In genomic region chr3:194574639-194575483, GRCh38 we compare ENCODE assay signal across 13 cellular contexts. TPM values are rescaled to one million over a fixed set of nuclear protein-coding genes. Genes with fewer than 3 reads are reported as not detected.
DNase-seq lines count a peak whose midpoint lies in the region; ATAC-seq and TF ChIP-seq lines count a peak whose summit lies in the region.
"Had no signal": no experiment of that assay in that cellular context is flagged by ENCODE, and none has a peak within 500 bp of the region (broad histone marks: within the 10 kb centered on the region; RNA-seq: fewer than 3 reads in every experiment).

No MANE protein-coding gene starts in this region.

- H3K36me3 ChIP-seq in cardiac muscle cell = no peaks in the 10 kb centered on the region
- H3K36me3 ChIP-seq: esophagus muscularis mucosa, SJSA1 had no signal

- no peaks in the 10 kb centered on the region for H3K9me3 ChIP-seq in cardiac muscle cell (ENCODE audit: low read depth)
- H3K9me3 ChIP-seq: esophagus muscularis mucosa, SJSA1 had no signal

- intact Hi-C loops in left ventricle myocardium superior (cut with micrococcal nuclease) (no loop called here), left cardiac atrium (cut with DNase I) (loop anchor here in 1 of 2 donors (5.0 kb wide), 1 partner anchor 48 kb away; no protein-coding TSS in a partner anchor)

- H3K27me3 ChIP-seq in cardiac muscle cell = no peaks in the 10 kb centered on the region
- H3K27me3 ChIP-seq: SJSA1 had no signal

- peak; percentile 35 for TF ChIP-seq CTCF in cardiac muscle cell (IDR thresholded peaks at IDR 0.05; ENCODE audit: low read depth, low read length)

- H3K27ac ChIP-seq in cardiac muscle cell = peak overlapping the region; percentile 41
- H3K27ac ChIP-seq: SJSA1 had no signal

- ATAC-seq in left ventricle myocardium superior = no peak
- peak in 1 of 2 donors; percentile 16 for ATAC-seq in left cardiac atrium
- no peak for ATAC-seq in GM18520 (IDR thresholded peaks at IDR 0.05; ENCODE audit: unreplicated experiment)

- H3K4me1 ChIP-seq in cardiac muscle cell (ENCODE audit: low read depth) = peaks cover 36% of the 10 kb centered on the region

- no peak overlapping the region for H3K4me3 ChIP-seq in cardiac muscle cell
- H3K4me3 ChIP-seq: esophagus muscularis mucosa, SJSA1 had no signal

- DNase-seq in cardiac muscle cell (ENCODE audit: low read depth in 1 of 2, low spot score in 1 of 2) (peak in 1 of 2 donors; percentile 72), left ventricle myocardium superior (no peak), amniotic epithelial cell (ENCODE audit: low read depth) (peak; percentile 74), left cardiac atrium (peak; percentile 49), midbrain (lab: John Stamatoyannopoulos, UW) (no peak), NCI-H748 treated with DMSO at 0.1 percent for 48 hours (lab: John Stamatoyannopoulos, UW) (no peak)
- DNase-seq in activated CD4-positive, CD25-positive, alpha-beta regulatory T cell (lab: John Stamatoyannopoulos, UW) = no peak
- DNase-seq: activated CD4-positive, alpha-beta T cell treated with anti-CD3 and anti-CD28 coated beads, Interleukin-2, amount 50 U/mL, for 48 hours; naive B cell; NCI-H2081 had no signal

RNA-seq across cellular contexts. Expression of gene TMEM44, which starts 58.4 kb away (rescaled TPM):
- 14.1 and 16.2 TPM in 2 replicates for total RNA-seq in cardiac muscle cell
- polyA plus RNA-seq in cardiac muscle cell = 18.7 and 19.2 TPM in 2 replicates
- total RNA-seq in left ventricle myocardium superior = 5.3 TPM
- total RNA-seq in left cardiac atrium = 10 to 100 TPM in 1 of 2 donors, 1 to 10 TPM in 1; 5.6 to 12.1 TPM

Comparison
In these comparisons a context has a peak if more than half of its experiments do, and no peak if none do; other contexts are left out.
1. DNase-seq: peak in amniotic epithelial cell (single experiment) and left cardiac atrium (single experiment); none in left ventricle myocardium superior (single experiment), midbrain (single experiment), activated CD4-positive, CD25-positive, alpha-beta regulatory T cell (0 of 4) and NCI-H748 treated with DMSO at 0.1 percent for 48 hours (single experiment).